10 cellular contexts compared by ENCODE assay signal in genomic region chr3:134463676-134464611, GRCh38. TPM values are rescaled to one million over a fixed set of nuclear protein-coding genes. Genes with fewer than 3 reads are reported as not detected.
DNase-seq lines count a peak whose midpoint lies in the region; ATAC-seq, FAIRE-seq and TF ChIP-seq lines count a peak whose summit lies in the region.
"Had no signal": no experiment of that assay in that cellular context is flagged by ENCODE, and none has a peak within 500 bp of the region (broad histone marks: within the 10 kb centered on the region; RNA-seq: fewer than 3 reads in every experiment).

No MANE protein-coding gene starts in this region.

- H3K9me3 ChIP-seq in H9 (ENCODE audit: control insufficient read depth, low read depth, low read length) = no peaks in the 10 kb centered on the region
- no peaks in the 10 kb centered on the region for H3K9me3 ChIP-seq in kidney (ENCODE audit: control insufficient read depth in 1 of 2, low read length in 2 of 2)
- no peaks in the 10 kb centered on the region for H3K9me3 ChIP-seq in spleen

- no peak overlapping the region for H4K8ac ChIP-seq in H9 (replicated peaks; ENCODE audit: insufficient read length, low read depth, low read length)

- H2BK120ac ChIP-seq in H9 (ENCODE audit: low read depth, low read length, poor library complexity, severe bottlenecking) = peak overlapping the region; percentile 99

- H3K18ac ChIP-seq in H9 (ENCODE audit: insufficient read length, low read depth, low read length) = peak overlapping the region; percentile 97

- no peaks in the 10 kb centered on the region for H4K20me1 ChIP-seq in H9 (ENCODE audit: control insufficient read depth, insufficient read depth, insufficient read length)

- H3K27me3 ChIP-seq in H9 (ENCODE audit: insufficient read depth, low read length) (no peaks in the 10 kb centered on the region), spleen (replicated peaks in 1 of 7) (no peaks in the 10 kb centered on the region)

- peak overlapping the region; percentile 100 for H2BK20ac ChIP-seq in H9 (ENCODE audit: low read depth, low read length, poor library complexity, severe bottlenecking)

- ATAC-seq in HG02885 (IDR thresholded peaks at IDR 0.05; ENCODE audit: poor library complexity, unreplicated experiment) = no peak

- H3K27ac ChIP-seq in H9 (ENCODE audit: insufficient read length, low read depth, low read length) (peak overlapping the region; percentile 75), kidney (ENCODE audit: low read depth in 2 of 2, low read length in 2 of 2) (peak overlapping the region in 1 of 2 donors; percentile 64), spleen (peak overlapping the region in 7 of 8 donors; percentile 63 to 77 (median 72))

- no peaks in the 10 kb centered on the region for H3K79me1 ChIP-seq in H9 (ENCODE audit: insufficient read depth, low read depth, low read length, poor library complexity, severe bottlenecking)

- no peaks in the 10 kb centered on the region for H3K9me3 Mint-ChIP-seq in H9

- H3K23ac ChIP-seq in H9 (ENCODE audit: insufficient read length, low read depth, low read length) = no peak overlapping the region

- H2BK12ac ChIP-seq in H9 (ENCODE audit: insufficient read length, low read depth, low read length) = peak overlapping the region; percentile 89

- no peaks in the 10 kb centered on the region for H3K79me2 ChIP-seq in H9 (ENCODE audit: insufficient read depth, low read length)

- TF ChIP-seq CTCF in H9 (conservative IDR thresholded peaks at IDR 0.05) (no peak), kidney (IDR thresholded peaks at IDR 0.05; ENCODE audit: borderline replicate concordance, extremely low read depth, insufficient read depth) (no peak), spleen (IDR thresholded peaks at IDR 0.05 in 8 of 11, conservative IDR thresholded peaks at IDR 0.05 in 3 of 11) (no peak)

- H2BK5ac ChIP-seq in H9 (ENCODE audit: insufficient read length, low read length) = no peak overlapping the region

- no peaks in the 10 kb centered on the region for H3K36me3 Mint-ChIP-seq in H9 (ENCODE audit: insufficient read depth in 1 of 3, low read depth in 3 of 3)

- H3K4me1 ChIP-seq in H9 (ENCODE audit: insufficient read depth, low read length) (peaks cover 9% of the 10 kb centered on the region; the same call in 1 of the 2 replicates), kidney (ENCODE audit: control insufficient read depth in 1 of 2, insufficient read depth in 1 of 2, low read depth in 1 of 2, low read length in 2 of 2) (peaks cover 4% of the 10 kb centered on the region in 2 donors), spleen (peaks cover 0 to 24% (median 3%) of the 10 kb centered on the region in 6 donors)

- peak overlapping the region; percentile 99 for H2AK5ac ChIP-seq in H9 (ENCODE audit: insufficient read length, low read length)

- peaks cover 3% of the 10 kb centered on the region for H3K23me2 ChIP-seq in H9 (ENCODE audit: insufficient read length, low read depth, low read length, poor library complexity, severe bottlenecking)

- peak overlapping the region; percentile 24 for H3K9ac ChIP-seq in H9 (ENCODE audit: extremely low read depth, insufficient read length, low read length)
- no peak overlapping the region for H3K9ac ChIP-seq in kidney (ENCODE audit: low read length in 2 of 2)

- H2AFZ ChIP-seq in H9 (ENCODE audit: low read length) = no peak overlapping the region

- H3K36me3 ChIP-seq in kidney (ENCODE audit: control insufficient read depth in 1 of 2, insufficient read depth in 2 of 2, low read length in 2 of 2) (no peaks in the 10 kb centered on the region), spleen (no peaks in the 10 kb centered on the region)

- peak overlapping the region; percentile 71 for H3K4ac ChIP-seq in H9 (ENCODE audit: low read depth, low read length)

- peak overlapping the region; percentile 78 for H4K91ac ChIP-seq in H9 (ENCODE audit: insufficient read length, low read depth, low read length)

- peaks cover 26 to 38% of the 10 kb centered on the region in 2 experiments for H3K4me1 Mint-ChIP-seq in H9

- peak overlapping the region; percentile 97 for H3T11ph ChIP-seq in H9 (ENCODE audit: low read length)

- H3K4me3 ChIP-seq in kidney (ENCODE audit: low read length in 2 of 2) (no peak overlapping the region), spleen (no peak overlapping the region)

- H3K4me3 Mint-ChIP-seq in H9 = peak overlapping the region in 1 of 2 experiments; percentile 70; a peak in 4 of 5 replicates

- FAIRE-seq in kidney (lab: Jason Lieb, UNC) = no peak
- FAIRE-seq: TTC549 had no signal

- no CpG with 5 or more reads among the region's 17 CpGs for WGBS in H9 (ENCODE audit: extremely low coverage, insufficient read length, low lambda C conversion rate)
- 69 to 83% (median 82%) methylated on average over 17 of the region's 17 CpGs for whole genome bisulfite sequencing in spleen, 5 donors

- intact Hi-C loops in kidney (cut with DNase I) (no loop called here), spleen (cut with DNase I; ENCODE audit: low total_unique reads) (no loop called here)

- H3K14ac ChIP-seq in H9 (ENCODE audit: insufficient read depth, low read length) = peak overlapping the region; percentile 95; the same call in 1 of the 2 replicates

- peak overlapping the region; percentile 29 for H4K5ac ChIP-seq in H9 (ENCODE audit: insufficient read length, low read depth, low read length)

- no peak overlapping the region for H3K56ac ChIP-seq in H9 (ENCODE audit: insufficient read length, low read depth, low read length)

- DNase-seq in H9 = peak; percentile 90
- DNase-seq in cerebellar cortex (ENCODE audit: low spot score) = peak; percentile 82
- peak; percentile 92 for DNase-seq in kidney
- DNase-seq in spleen = no peak
- DNase-seq in NCI-H1417 treated with DMSO at 0.1 percent for 48 hours (lab: John Stamatoyannopoulos, UW) = no peak
- no peak for DNase-seq in NCI-H2196 treated with DMSO at 0.1 percent for 48 hours (lab: John Stamatoyannopoulos, UW; ENCODE audit: unreplicated experiment)
- no peak for DNase-seq in NK-92 treated with Interleukin-12 subunit alpha and Interleukin-12 subunit beta, amount 100 ng/mL, for 24 hours (lab: John Stamatoyannopoulos, UW)
- DNase-seq: KG1 had no signal

- no peak for TF ChIP-seq POLR2A in spleen (IDR thresholded peaks at IDR 0.05)

- H3K27me3 Mint-ChIP-seq in H9 (ENCODE audit: low read depth) = no peaks in the 10 kb centered on the region; the same call in 1 of the 2 replicates

- peak overlapping the region; percentile 52 for H3K4me2 ChIP-seq in H9 (ENCODE audit: insufficient read depth, insufficient read length, low read length)

- no peak overlapping the region for H2BK15ac ChIP-seq in H9 (ENCODE audit: low read depth, low read length)

- H3K27ac Mint-ChIP-seq in H9 = peak overlapping the region; percentile 57 to 98 (median 87)

RNA-seq across cellular contexts. Expression of gene ANAPC13, which starts 21.8 kb away (rescaled TPM):
- total RNA-seq in H9 (2021) = 40.8 and 42.8 TPM in 2 replicates
- 55.3 TPM for total RNA-seq in kidney
- polyA plus RNA-seq in kidney (ENCODE audit: insufficient read depth, low read depth, low replicate concordance) = 160 TPM
- 10 to 100 TPM; 31.1 to 64.8 (median 49.4) TPM for total RNA-seq in spleen
- 10 to 100 TPM; 46.4 to 63.8 (median 62.4) TPM for polyA plus RNA-seq in spleen

RNA-seq across cellular contexts. Expression of gene CEP63, which starts 21.9 kb away (rescaled TPM):
- total RNA-seq in H9 (2021) (15.0 and 16.2 TPM in 2 replicates), kidney (19.6 TPM), spleen (10 to 100 TPM; 27.0 to 37.0 (median 29.7) TPM)
- polyA plus RNA-seq in kidney (ENCODE audit: insufficient read depth, low read depth, low replicate concordance) (19.2 TPM), spleen (10 to 100 TPM; 13.4 to 16.5 (median 15.2) TPM)

Comparison
In these comparisons a context has a peak if more than half of its experiments do, and no peak if none do; other contexts are left out.
1. DNase-seq: peak in H9 (single experiment), cerebellar cortex (single experiment) and kidney (single experiment); none in spleen (single experiment), NCI-H1417 treated with DMSO at 0.1 percent for 48 hours (single experiment), NCI-H2196 treated with DMSO at 0.1 percent for 48 hours (single experiment) and NK-92 treated with Interleukin-12 subunit alpha and Interleukin-12 subunit beta, amount 100 ng/mL, for 24 hours (single experiment).